ENCODE assay signal across 12 cellular contexts in genomic region chr5:52269395-52269794, GRCh38.
DNase-seq lines count a peak whose midpoint lies in the region; ATAC-seq and TF ChIP-seq lines count a peak whose summit lies in the region.
"Had no signal": no experiment of that assay in that cellular context is flagged by ENCODE, and none has a peak within 500 bp of the region (broad histone marks: within the 10 kb centered on the region; RNA-seq: fewer than 3 reads in every experiment).

No MANE protein-coding gene starts in this region.

- H3K27ac ChIP-seq in MM.1S (ENCODE audit: low read length) (no peak overlapping the region), fibroblast of lung (ENCODE audit: insufficient read depth, low read length) (no peak overlapping the region)
- H3K27ac ChIP-seq: gastroesophageal sphincter, stomach had no signal

- H3K27me3 ChIP-seq in MM.1S (replicated peaks; ENCODE audit: insufficient read depth, low read length) (no peaks in the 10 kb centered on the region), fibroblast of lung (ENCODE audit: control insufficient read depth, insufficient read depth, low read length) (no peaks in the 10 kb centered on the region)
- H3K27me3 ChIP-seq: gastroesophageal sphincter, stomach had no signal

- peak; percentile 95 for DNase-seq in COR-L47 (lab: John Stamatoyannopoulos, UW)
- no peak for DNase-seq in MM.1S
- peak; percentile 40 for DNase-seq in NCI-H345 (lab: John Stamatoyannopoulos, UW)
- no peak for DNase-seq in fibroblast of lung (ENCODE audit: low read depth in 2 of 2)
- no peak for DNase-seq in LoVo (ENCODE audit: low spot score)
- no peak for DNase-seq in midbrain (lab: John Stamatoyannopoulos, UW)
- no peak for DNase-seq in NCI-H524 treated with DMSO at 0.1 percent for 48 hours (lab: John Stamatoyannopoulos, UW)
- DNase-seq: immature natural killer cell, stomach had no signal

- no peak for ATAC-seq in HG02970 (IDR thresholded peaks at IDR 0.05; ENCODE audit: low FRiP score, unreplicated experiment)
- ATAC-seq: gastroesophageal sphincter, K562 had no signal

- TF ChIP-seq CTCF in MM.1S (IDR thresholded peaks at IDR 0.05; ENCODE audit: low read length) (no peak), fibroblast of lung (conservative IDR thresholded peaks at IDR 0.05 in 1 of 2, IDR thresholded peaks at IDR 0.05 in 1 of 2; ENCODE audit: low read depth in 1 of 2, low read length in 2 of 2) (no peak)

- H3K79me2 ChIP-seq in MM.1S (ENCODE audit: low read length) (no peaks in the 10 kb centered on the region), fibroblast of lung (ENCODE audit: control insufficient read depth, insufficient read depth, low read length) (no peaks in the 10 kb centered on the region)

- peak overlapping the region; percentile 34; the same call in 1 of the 2 replicates for H3K9ac ChIP-seq in MM.1S (ENCODE audit: low read length)
- H3K9ac ChIP-seq in fibroblast of lung (ENCODE audit: insufficient read depth, low read length): no peak overlapping the region

- H2AFZ ChIP-seq in MM.1S (ENCODE audit: low read length) (peak overlapping the region; percentile 60), fibroblast of lung (ENCODE audit: low read length) (peak overlapping the region; percentile 23)

- peak overlapping the region; percentile 46 for H3K4me3 ChIP-seq in MM.1S (ENCODE audit: low read length)
- peak overlapping the region in 1 of 4 experiments; percentile 42 for H3K4me3 ChIP-seq in fibroblast of lung (replicated peaks in 1 of 4; ENCODE audit: control extremely low read depth in 1 of 4, insufficient read depth in 1 of 4, low read depth in 3 of 4, low read length in 4 of 4)
- H3K4me3 ChIP-seq: K562 had no signal

- H3K4me2 ChIP-seq in MM.1S (ENCODE audit: low read depth, low read length) (peak overlapping the region; percentile 72), fibroblast of lung (ENCODE audit: extremely low read depth, insufficient read depth, low read length) (peak overlapping the region; percentile 8)

- no peaks in the 10 kb centered on the region for H3K9me2 ChIP-seq in MM.1S (replicated peaks; ENCODE audit: insufficient read depth, low read length)

- H3F3A ChIP-seq in MM.1S (ENCODE audit: insufficient read depth, low read length): no peaks in the 10 kb centered on the region

- H3K4me1 ChIP-seq in MM.1S (ENCODE audit: low read length): no peaks in the 10 kb centered on the region
- H3K4me1 ChIP-seq in fibroblast of lung (ENCODE audit: control insufficient read depth, extremely low read depth, insufficient read depth, low read length): no peaks in the 10 kb centered on the region
- H3K4me1 ChIP-seq: gastroesophageal sphincter, stomach had no signal

- H4K20me1 ChIP-seq in MM.1S (ENCODE audit: insufficient read depth, low read length): no peaks in the 10 kb centered on the region
- no peaks in the 10 kb centered on the region for H4K20me1 ChIP-seq in fibroblast of lung (ENCODE audit: control insufficient read depth, extremely low read depth, insufficient read depth, low read length)

- H3K36me3 ChIP-seq in MM.1S (replicated peaks; ENCODE audit: insufficient read depth, low read length) (no peaks in the 10 kb centered on the region), fibroblast of lung (ENCODE audit: control insufficient read depth, insufficient read depth, low read length) (no peaks in the 10 kb centered on the region)
- H3K36me3 ChIP-seq: gastroesophageal sphincter, stomach had no signal

- H3K9me3 ChIP-seq in MM.1S (replicated peaks; ENCODE audit: insufficient read depth, low read length) (no peaks in the 10 kb centered on the region), fibroblast of lung (ENCODE audit: control insufficient read depth, insufficient read depth, low read depth, low read length) (no peaks in the 10 kb centered on the region)
- H3K9me3 ChIP-seq: gastroesophageal sphincter, stomach had no signal

Comparison
In these comparisons a context has a peak if more than half of its experiments do, and no peak if none do; other contexts are left out.
1. DNase-seq: peak in COR-L47 (single experiment) and NCI-H345 (single experiment); none in MM.1S (single experiment), fibroblast of lung (0 of 2), LoVo (single experiment), midbrain (single experiment) and NCI-H524 treated with DMSO at 0.1 percent for 48 hours (single experiment).